Comparison of ENCODE assay signal across 2 cellular contexts in the genomic region with DNA sequence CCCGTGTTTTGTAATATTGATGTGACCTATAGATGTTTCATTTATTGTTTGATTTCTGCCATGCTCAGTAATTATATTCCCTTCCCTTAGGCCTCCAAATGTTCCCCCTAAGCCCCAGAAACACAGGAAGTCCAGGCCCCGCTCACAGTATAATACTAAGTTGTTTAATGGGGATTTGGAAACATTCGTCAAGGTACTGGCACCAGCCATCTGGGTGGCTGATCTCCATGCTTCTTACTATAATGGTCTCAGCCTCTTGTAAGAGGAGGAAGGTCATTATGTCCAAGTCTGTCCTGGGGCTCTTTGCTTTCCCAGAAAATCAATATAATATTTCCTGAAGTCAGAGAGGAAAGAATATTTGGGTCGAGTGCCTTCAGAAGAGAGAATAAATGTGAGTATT.
TF ChIP-seq lines count a peak whose summit lies in the region.

No MANE protein-coding gene starts in this region.

TF ChIP-seq in SK-N-SH, 30 proteins besides CTCF, POLR2A, EP300 and RAD21 (continued from another document):
- TF ChIP-seq RCOR1 (IDR thresholded peaks at IDR 0.05; ENCODE audit: low read length), result no peak

TF ChIP-seq in SK-N-SH treated with all-trans-retinoic acid at 6 μM for 48 hours, 23 proteins besides CTCF, POLR2A, EP300 and RAD21 (continued from another document):
- TF ChIP-seq PPARA (CRISPR knock-in tag; IDR thresholded peaks at IDR 0.05; ENCODE audit: borderline replicate concordance) (no peak), ISL1 (CRISPR knock-in tag; IDR thresholded peaks at IDR 0.05) (no peak), OSR1 (CRISPR knock-in tag; IDR thresholded peaks at IDR 0.05) (no peak), ARNTL (CRISPR knock-in tag; IDR thresholded peaks at IDR 0.05; ENCODE audit: borderline replicate concordance, low read depth) (no peak), ZNF565 (CRISPR knock-in tag; conservative IDR thresholded peaks at IDR 0.05; ENCODE audit: low read depth) (no peak), GLIS3 (CRISPR knock-in tag; IDR thresholded peaks at IDR 0.05) (no peak)
- TF ChIP-seq, protein P1, sequence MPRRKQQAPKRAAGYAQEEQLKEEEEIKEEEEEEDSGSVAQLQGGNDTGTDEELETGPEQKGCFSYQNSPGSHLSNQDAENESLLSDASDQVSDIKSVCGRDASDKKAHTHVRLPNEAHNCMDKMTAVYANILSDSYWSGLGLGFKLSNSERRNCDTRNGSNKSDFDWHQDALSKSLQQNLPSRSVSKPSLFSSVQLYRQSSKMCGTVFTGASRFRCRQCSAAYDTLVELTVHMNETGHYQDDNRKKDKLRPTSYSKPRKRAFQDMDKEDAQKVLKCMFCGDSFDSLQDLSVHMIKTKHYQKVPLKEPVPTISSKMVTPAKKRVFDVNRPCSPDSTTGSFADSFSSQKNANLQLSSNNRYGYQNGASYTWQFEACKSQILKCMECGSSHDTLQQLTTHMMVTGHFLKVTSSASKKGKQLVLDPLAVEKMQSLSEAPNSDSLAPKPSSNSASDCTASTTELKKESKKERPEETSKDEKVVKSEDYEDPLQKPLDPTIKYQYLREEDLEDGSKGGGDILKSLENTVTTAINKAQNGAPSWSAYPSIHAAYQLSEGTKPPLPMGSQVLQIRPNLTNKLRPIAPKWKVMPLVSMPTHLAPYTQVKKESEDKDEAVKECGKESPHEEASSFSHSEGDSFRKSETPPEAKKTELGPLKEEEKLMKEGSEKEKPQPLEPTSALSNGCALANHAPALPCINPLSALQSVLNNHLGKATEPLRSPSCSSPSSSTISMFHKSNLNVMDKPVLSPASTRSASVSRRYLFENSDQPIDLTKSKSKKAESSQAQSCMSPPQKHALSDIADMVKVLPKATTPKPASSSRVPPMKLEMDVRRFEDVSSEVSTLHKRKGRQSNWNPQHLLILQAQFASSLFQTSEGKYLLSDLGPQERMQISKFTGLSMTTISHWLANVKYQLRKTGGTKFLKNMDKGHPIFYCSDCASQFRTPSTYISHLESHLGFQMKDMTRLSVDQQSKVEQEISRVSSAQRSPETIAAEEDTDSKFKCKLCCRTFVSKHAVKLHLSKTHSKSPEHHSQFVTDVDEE (CRISPR knock-in tag; IDR thresholded peaks at IDR 0.05), result no peak
- TF ChIP-seq, protein P2, sequence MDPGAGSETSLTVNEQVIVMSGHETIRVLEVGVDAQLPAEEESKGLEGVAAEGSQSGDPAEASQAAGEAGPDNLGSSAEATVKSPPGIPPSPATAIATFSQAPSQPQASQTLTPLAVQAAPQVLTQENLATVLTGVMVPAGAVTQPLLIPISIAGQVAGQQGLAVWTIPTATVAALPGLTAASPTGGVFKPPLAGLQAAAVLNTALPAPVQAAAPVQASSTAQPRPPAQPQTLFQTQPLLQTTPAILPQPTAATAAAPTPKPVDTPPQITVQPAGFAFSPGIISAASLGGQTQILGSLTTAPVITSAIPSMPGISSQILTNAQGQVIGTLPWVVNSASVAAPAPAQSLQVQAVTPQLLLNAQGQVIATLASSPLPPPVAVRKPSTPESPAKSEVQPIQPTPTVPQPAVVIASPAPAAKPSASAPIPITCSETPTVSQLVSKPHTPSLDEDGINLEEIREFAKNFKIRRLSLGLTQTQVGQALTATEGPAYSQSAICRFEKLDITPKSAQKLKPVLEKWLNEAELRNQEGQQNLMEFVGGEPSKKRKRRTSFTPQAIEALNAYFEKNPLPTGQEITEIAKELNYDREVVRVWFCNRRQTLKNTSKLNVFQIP (CRISPR knock-in tag; IDR thresholded peaks at IDR 0.05; ENCODE audit: borderline replicate concordance, low read depth), result no peak
- TF ChIP-seq, protein P3, sequence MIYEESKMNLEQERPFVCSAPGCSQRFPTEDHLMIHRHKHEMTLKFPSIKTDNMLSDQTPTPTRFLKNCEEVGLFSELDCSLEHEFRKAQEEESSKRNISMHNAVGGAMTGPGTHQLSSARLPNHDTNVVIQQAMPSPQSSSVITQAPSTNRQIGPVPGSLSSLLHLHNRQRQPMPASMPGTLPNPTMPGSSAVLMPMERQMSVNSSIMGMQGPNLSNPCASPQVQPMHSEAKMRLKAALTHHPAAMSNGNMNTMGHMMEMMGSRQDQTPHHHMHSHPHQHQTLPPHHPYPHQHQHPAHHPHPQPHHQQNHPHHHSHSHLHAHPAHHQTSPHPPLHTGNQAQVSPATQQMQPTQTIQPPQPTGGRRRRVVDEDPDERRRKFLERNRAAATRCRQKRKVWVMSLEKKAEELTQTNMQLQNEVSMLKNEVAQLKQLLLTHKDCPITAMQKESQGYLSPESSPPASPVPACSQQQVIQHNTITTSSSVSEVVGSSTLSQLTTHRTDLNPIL (CRISPR knock-in tag; IDR thresholded peaks at IDR 0.05; ENCODE audit: low read depth), result no peak
